Comparison of ENCODE assay signal across 34 cellular contexts in the genomic region with DNA sequence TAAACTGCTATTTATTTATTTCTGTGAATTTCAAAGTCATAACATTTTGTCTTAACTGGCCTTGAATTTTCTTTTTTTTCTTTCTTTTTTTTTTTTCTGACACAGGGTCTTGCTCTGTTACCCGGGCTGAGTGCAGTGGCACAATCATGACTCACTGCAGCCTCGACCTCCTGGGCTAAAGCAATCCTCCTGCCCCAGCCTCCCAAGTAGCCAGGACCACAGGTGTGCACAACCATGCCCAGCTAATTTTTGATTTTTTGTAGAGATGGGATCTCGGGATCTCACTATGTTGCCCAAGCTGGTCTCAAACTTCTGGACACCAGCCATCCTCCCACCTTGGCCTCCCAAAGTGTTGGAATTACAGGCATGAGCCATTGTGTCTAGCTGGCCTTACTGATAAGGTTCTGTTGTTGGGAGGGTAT.
"Had no signal": no experiment of that assay in that cellular context is flagged by ENCODE, and none has a peak within 500 bp of the region (broad histone marks: within the 10 kb centered on the region; RNA-seq: fewer than 3 reads in every experiment).

No MANE protein-coding gene starts in this region.

- H3K4me1 ChIP-seq: ascending aorta had no signal

- H3K4me3 ChIP-seq: ascending aorta, cardiac muscle cell, MG63 had no signal

- H3K27ac ChIP-seq: ascending aorta, cardiac muscle cell, WERI-Rb-1 had no signal

- H3K36me3 ChIP-seq: ascending aorta, cardiac muscle cell, MG63, WERI-Rb-1 had no signal

- H3K27me3 ChIP-seq: ascending aorta, cardiac muscle cell, MG63 had no signal

- H3K27ac Mint-ChIP-seq: activated CD8-positive, alpha-beta T cell treated with anti-CD3 and anti-CD28 coated beads for 36 hours; activated naive CD8-positive, alpha-beta T cell treated with anti-CD3 and anti-CD28 coated beads for 36 hours; activated T-cell treated with anti-CD3 and anti-CD28 coated beads, Interleukin-2, amount 50 U/mL, for 72 hours; activated T-helper 17 cell treated with anti-CD3 and anti-CD28 coated beads, Interleukin-2, amount 50 U/mL, for 72 hours had no signal

- ATAC-seq: activated CD8-positive, alpha-beta T cell treated with anti-CD3 and anti-CD28 coated beads for 36 hours; activated T-cell treated with anti-CD3 and anti-CD28 coated beads, Interleukin-2, amount 50 U/mL, for 72 hours; activated T-helper 17 cell treated with anti-CD3 and anti-CD28 coated beads, Interleukin-2, amount 50 U/mL, for 72 hours; PC-3 had no signal

- H3K9me3 Mint-ChIP-seq: activated CD8-positive, alpha-beta T cell treated with anti-CD3 and anti-CD28 coated beads for 36 hours; activated naive CD8-positive, alpha-beta T cell treated with anti-CD3 and anti-CD28 coated beads for 36 hours; activated T-helper 17 cell treated with anti-CD3 and anti-CD28 coated beads, Interleukin-2, amount 50 U/mL, for 72 hours; central memory CD8-positive, alpha-beta T cell had no signal

- H3K27me3 Mint-ChIP-seq: central memory CD8-positive, alpha-beta T cell had no signal

- H3K9me3 ChIP-seq: ascending aorta, MG63 had no signal

- H3K36me3 Mint-ChIP-seq: activated naive CD8-positive, alpha-beta T cell treated with anti-CD3 and anti-CD28 coated beads for 36 hours had no signal

- DNase-seq: activated CD4-positive, alpha-beta T cell treated with anti-CD3 and anti-CD28 coated beads for 1 hour; activated CD4-positive, alpha-beta T cell treated with anti-CD3 and anti-CD28 coated beads for 48 hours; activated CD4-positive, alpha-beta T cell treated with anti-CD3 and anti-CD28 coated beads, Interleukin-2, amount 50 U/mL, for 4 hours; activated CD4-positive, CD25-positive, alpha-beta regulatory T cell; activated CD8-positive, alpha-beta T cell treated with anti-CD3 and anti-CD28 coated beads for 36 hours; activated effector memory CD4-positive, alpha-beta T cell treated with anti-CD3 and anti-CD28 coated beads, Interleukin-2, amount 50 U/mL, for 16 hours; activated naive CD4-positive, alpha-beta T cell; activated naive CD4-positive, alpha-beta T cell treated with anti-CD3 and anti-CD28 coated beads, Interleukin-2, amount 50 U/mL, for 16 hours; activated naive CD8-positive, alpha-beta T cell treated with anti-CD3 and anti-CD28 coated beads for 36 hours; activated T-cell treated with anti-CD3 and anti-CD28 coated beads, Interleukin-2, amount 50 U/mL, for 1 hour; activated T-cell treated with anti-CD3 and anti-CD28 coated beads, Interleukin-2, amount 50 U/mL, for 72 hours; amniotic stem cell; Kasumi-1; KG1; MG63; NCI-H1048; NCI-H1105 treated with DMSO at 0.1 percent for 48 hours; NCI-H1436; NCI-H1694; NCI-H2029; NCI-H345; NCI-H524 treated with DMSO at 0.1 percent for 48 hours; NK-92 treated with Interleukin-12 subunit alpha and Interleukin-12 subunit beta, amount 100 ng/mL, for 24 hours; PC-3; Right ventricle myocardium superior; SW 1271; T-helper 1 cell; T-helper 2 cell; T1000; WERI-Rb-1 had no signal

- H3K4me3 Mint-ChIP-seq: activated CD8-positive, alpha-beta T cell treated with anti-CD3 and anti-CD28 coated beads for 36 hours; activated naive CD8-positive, alpha-beta T cell treated with anti-CD3 and anti-CD28 coated beads for 36 hours; activated T-cell treated with anti-CD3 and anti-CD28 coated beads, Interleukin-2, amount 50 U/mL, for 72 hours; activated T-helper 17 cell treated with anti-CD3 and anti-CD28 coated beads, Interleukin-2, amount 50 U/mL, for 72 hours; central memory CD8-positive, alpha-beta T cell had no signal
